In genomic region chr9:92647671-92648446, GRCh38 we compare ENCODE assay signal across 17 cellular contexts.
"Had no signal": no experiment of that assay in that cellular context is flagged by ENCODE, and none has a peak within 500 bp of the region (broad histone marks: within the 10 kb centered on the region; RNA-seq: fewer than 3 reads in every experiment).

No MANE protein-coding gene starts in this region.

- H3K4me3 Mint-ChIP-seq: central memory CD8-positive, alpha-beta T cell; dendritic cell treated with granulocyte-macrophage colony-stimulating factor and Interleukin-4, amounts not matched to agents 40 ng/mL and 50 ng/mL, for 4 days; naive B cell; stimulated activated naive CD8-positive, alpha-beta T cell treated with anti-CD3 and anti-CD28 coated beads, Interleukin-15, amount 100 ng/mL, for 72 hours; T-cell had no signal

- H3K4me2 ChIP-seq: SK-N-SH, smooth muscle cell had no signal

- H3K27ac Mint-ChIP-seq: dendritic cell treated with granulocyte-macrophage colony-stimulating factor and Interleukin-4, amounts not matched to agents 40 ng/mL and 50 ng/mL, for 4 days; T-cell had no signal

- H3K9me3 ChIP-seq: gastrocnemius medialis, pancreas, SK-N-SH had no signal

- H3K9me2 ChIP-seq: SK-N-SH had no signal

- H3K27ac ChIP-seq: brain microvascular endothelial cell, gastrocnemius medialis, heart right ventricle, pancreas had no signal

- DNase-seq: activated CD4-positive, alpha-beta T cell treated with anti-CD3 and anti-CD28 coated beads for 1 hour; activated CD4-positive, alpha-beta T cell treated with anti-CD3 and anti-CD28 coated beads, Interleukin-2, amount 50 U/mL, for 4 hours; activated gamma-delta T cell treated with Interleukin-2 at 50 U/mL for 16 hours; activated T-cell treated with anti-CD3 and anti-CD28 coated beads, Interleukin-2, amount 50 U/mL, for 1 hour; brain microvascular endothelial cell; gastrocnemius medialis; heart right ventricle; left cardiac atrium; naive B cell; stimulated activated naive CD8-positive, alpha-beta T cell treated with anti-CD3 and anti-CD28 coated beads, Interleukin-15, amount 100 ng/mL, for 72 hours; T-cell had no signal

- H3K4me3 ChIP-seq: gastrocnemius medialis, heart right ventricle, lung, pancreas, smooth muscle cell had no signal

- H3K4me1 Mint-ChIP-seq: central memory CD8-positive, alpha-beta T cell; naive B cell; T-cell had no signal

- H3K27me3 Mint-ChIP-seq: central memory CD8-positive, alpha-beta T cell; dendritic cell treated with granulocyte-macrophage colony-stimulating factor and Interleukin-4, amounts not matched to agents 40 ng/mL and 50 ng/mL, for 4 days; naive B cell; stimulated activated naive CD8-positive, alpha-beta T cell treated with anti-CD3 and anti-CD28 coated beads, Interleukin-15, amount 100 ng/mL, for 72 hours; T-cell had no signal

- H3K4me1 ChIP-seq: gastrocnemius medialis, pancreas had no signal

- H3K9me3 Mint-ChIP-seq: central memory CD8-positive, alpha-beta T cell; dendritic cell treated with granulocyte-macrophage colony-stimulating factor and Interleukin-4, amounts not matched to agents 40 ng/mL and 50 ng/mL, for 4 days had no signal

- ATAC-seq: gastrocnemius medialis; heart right ventricle; left cardiac atrium; pancreas; stimulated activated naive CD8-positive, alpha-beta T cell treated with anti-CD3 and anti-CD28 coated beads, Interleukin-15, amount 100 ng/mL, for 72 hours; T-cell had no signal

- H3K27me3 ChIP-seq: brain microvascular endothelial cell, gastrocnemius medialis, heart right ventricle, pancreas had no signal

- H3K9ac ChIP-seq: SK-N-SH had no signal
